ENCODE assay signal across 32 cellular contexts in genomic region chr1:220005489-220005888, GRCh38.
"Had no signal": no experiment of that assay in that cellular context is flagged by ENCODE, and none has a peak within 500 bp of the region (broad histone marks: within the 10 kb centered on the region; RNA-seq: fewer than 3 reads in every experiment).

No MANE protein-coding gene starts in this region.

- H3K27me3 Mint-ChIP-seq: activated B cell treated with CpG ODN at 0.5 μM for 24 hours; activated CD8-positive, alpha-beta T cell treated with anti-CD3 and anti-CD28 coated beads for 36 hours; activated naive CD8-positive, alpha-beta T cell; activated T-helper 17 cell treated with anti-CD3 and anti-CD28 coated beads, Interleukin-2, amount 50 U/mL, for 72 hours; T-helper 17 cell had no signal

- H3K4me3 ChIP-seq: colonic mucosa, esophagus muscularis mucosa, gastrocnemius medialis had no signal

- H3K4me1 ChIP-seq: colonic mucosa, esophagus muscularis mucosa, foreskin keratinocyte, gastrocnemius medialis had no signal

- ATAC-seq: activated CD4-positive, CD25-positive, alpha-beta regulatory T cell treated with anti-CD3 and anti-CD28 coated beads, Interleukin-2, amount 50 U/mL, for 24 hours; activated CD8-positive, alpha-beta T cell treated with anti-CD3 and anti-CD28 coated beads for 36 hours; activated T-cell treated with anti-CD3 and anti-CD28 coated beads, Interleukin-2, amount 50 U/mL, for 4 hours; activated T-helper 17 cell treated with anti-CD3 and anti-CD28 coated beads, Interleukin-2, amount 50 U/mL, for 72 hours; foreskin keratinocyte; gastrocnemius medialis; T-helper 17 cell had no signal

- H3K4me3 Mint-ChIP-seq: activated B cell treated with CpG ODN at 0.5 μM for 24 hours; activated CD8-positive, alpha-beta T cell treated with anti-CD3 and anti-CD28 coated beads for 36 hours; activated naive CD8-positive, alpha-beta T cell; activated T-cell treated with anti-CD3 and anti-CD28 coated beads, Interleukin-2, amount 50 U/mL, for 4 hours; activated T-helper 17 cell treated with anti-CD3 and anti-CD28 coated beads, Interleukin-2, amount 50 U/mL, for 72 hours; endodermal cell; T-helper 17 cell; T-helper 2 cell treated with Interferon-gamma antibody and Interleukin-4, amounts not matched to agents 5 μg/mL and 100 μg/mL, for 36 hours had no signal

- H3K27me3 ChIP-seq: brain microvascular endothelial cell, colonic mucosa, esophagus muscularis mucosa, foreskin keratinocyte, gastrocnemius medialis had no signal

- H3K27ac Mint-ChIP-seq: activated B cell treated with CpG ODN at 0.5 μM for 24 hours; activated CD8-positive, alpha-beta T cell treated with anti-CD3 and anti-CD28 coated beads for 36 hours; activated naive CD8-positive, alpha-beta T cell; activated T-helper 17 cell treated with anti-CD3 and anti-CD28 coated beads, Interleukin-2, amount 50 U/mL, for 72 hours; endodermal cell; T-helper 17 cell; T-helper 2 cell treated with Interferon-gamma antibody and Interleukin-4, amounts not matched to agents 5 μg/mL and 100 μg/mL, for 36 hours had no signal

- DNase-seq: activated B cell treated with CpG ODN at 0.5 μM for 24 hours; activated CD4-positive, alpha-beta T cell treated with anti-CD3 and anti-CD28 coated beads for 48 hours; activated CD4-positive, alpha-beta T cell treated with anti-CD3 and anti-CD28 coated beads, Interleukin-2, amount 50 U/mL, for 1 hour; activated CD4-positive, alpha-beta T cell treated with anti-CD3 and anti-CD28 coated beads, Interleukin-2, amount 50 U/mL, for 48 hours; activated CD8-positive, alpha-beta memory T cell treated with anti-CD3 and anti-CD28 coated beads for 24 hours; activated CD8-positive, alpha-beta T cell treated with anti-CD3 and anti-CD28 coated beads for 36 hours; activated effector memory CD4-positive, alpha-beta T cell treated with Interleukin-2 at 50 U/mL for 16 hours; activated gamma-delta T cell treated with Interleukin-2 at 50 U/mL for 16 hours; activated naive CD4-positive, alpha-beta T cell treated with anti-CD3 and anti-CD28 coated beads, Interleukin-2, amount 50 U/mL, for 16 hours; activated naive CD4-positive, alpha-beta T cell treated with Interleukin-2 at 50 U/mL for 16 hours; activated T-cell treated with anti-CD3 and anti-CD28 coated beads, Interleukin-2, amount 50 U/mL, for 4 hours; amniotic stem cell; anterior cingulate cortex; brain microvascular endothelial cell; caudate nucleus; colonic mucosa; effector memory CD4-positive, alpha-beta T cell; endodermal cell; erythroblast; foreskin keratinocyte; gastrocnemius medialis; head of caudate nucleus; T-helper 1 cell; T-helper 17 cell; T1000; WERI-Rb-1 had no signal

- H3K27ac ChIP-seq: brain microvascular endothelial cell, colonic mucosa, esophagus muscularis mucosa, foreskin keratinocyte, gastrocnemius medialis, WERI-Rb-1 had no signal

- H3K9me3 Mint-ChIP-seq: activated B cell treated with CpG ODN at 0.5 μM for 24 hours; activated CD8-positive, alpha-beta T cell treated with anti-CD3 and anti-CD28 coated beads for 36 hours; activated T-cell treated with anti-CD3 and anti-CD28 coated beads, Interleukin-2, amount 50 U/mL, for 4 hours; activated T-helper 17 cell treated with anti-CD3 and anti-CD28 coated beads, Interleukin-2, amount 50 U/mL, for 72 hours; endodermal cell; T-helper 2 cell treated with Interferon-gamma antibody and Interleukin-4, amounts not matched to agents 5 μg/mL and 100 μg/mL, for 36 hours had no signal

- H3K4me1 Mint-ChIP-seq: activated B cell treated with CpG ODN at 0.5 μM for 24 hours; activated T-helper 17 cell treated with anti-CD3 and anti-CD28 coated beads, Interleukin-2, amount 50 U/mL, for 72 hours; endodermal cell; T-helper 17 cell had no signal

- H3K9me3 ChIP-seq: colonic mucosa, esophagus muscularis mucosa, gastrocnemius medialis had no signal

- FAIRE-seq: astrocyte had no signal
